Comparison of ENCODE assay signal across 27 cellular contexts in genomic region chr14:51942971-51943370, GRCh38. TPM values are rescaled to one million over a fixed set of nuclear protein-coding genes. Genes with fewer than 3 reads are reported as not detected.
DNase-seq lines count a peak whose midpoint lies in the region; ATAC-seq and TF ChIP-seq lines count a peak whose summit lies in the region.
"Had no signal": no experiment of that assay in that cellular context is flagged by ENCODE, and none has a peak within 500 bp of the region (broad histone marks: within the 10 kb centered on the region; RNA-seq: fewer than 3 reads in every experiment).

No MANE protein-coding gene starts in this region.

- TF ChIP-seq CTCF in stomach (IDR thresholded peaks at IDR 0.05): no peak

- no peaks in the 10 kb centered on the region for H3K27me3 Mint-ChIP-seq in activated CD4-positive, alpha-beta T cell treated with anti-CD3 and anti-CD28 coated beads, Interleukin-2, amount 10 ng/mL, durations not matched to agents 24 days and 14 days
- H3K27me3 Mint-ChIP-seq in activated naive CD4-positive, alpha-beta T cell treated with anti-CD3 and anti-CD28 coated beads, Interleukin-2, amount 50 U/mL, for 24 hours: no peaks in the 10 kb centered on the region
- no peaks in the 10 kb centered on the region for H3K27me3 Mint-ChIP-seq in effector memory CD8-positive, alpha-beta T cell

- H3K27ac ChIP-seq in stomach: no peak overlapping the region
- H3K27ac ChIP-seq: PC-9, SJCRH30 had no signal

- DNase-seq in activated CD4-positive, alpha-beta T cell treated with anti-CD3 and anti-CD28 coated beads, Interleukin-2, amount 10 ng/mL, durations not matched to agents 24 days and 14 days: no peak
- DNase-seq in activated CD4-positive, alpha-beta T cell treated with anti-CD3 and anti-CD28 coated beads, Interleukin-2, amount 50 U/mL, for 48 hours: no peak
- DNase-seq in activated naive CD4-positive, alpha-beta T cell treated with anti-CD3 and anti-CD28 coated beads, Interleukin-2, amount 50 U/mL, for 16 hours: no peak
- DNase-seq in effector memory CD8-positive, alpha-beta T cell: no peak
- no peak for DNase-seq in stimulated activated effector memory CD8-positive, alpha-beta T cell treated with anti-CD3 and anti-CD28 coated beads, Interleukin-12 subunit alpha, Interleukin-12 subunit beta, amount 100 ng/mL, for 72 hours (ENCODE audit: low spot score in 2 of 2)
- DNase-seq in stomach: no peak
- DNase-seq: 8988T, ACHN, Caco-2, DMS 273 treated with DMSO at 0.1 percent for 48 hours, DMS79, EL, GDM1, H9, KBM-7, MG63, NCI-H1105 treated with DMSO at 0.1 percent for 48 hours, NCI-H2029 treated with DMSO at 0.1 percent for 48 hours, NCI-H2227 treated with DMSO at 0.1 percent for 48 hours, NCI-H526 treated with DMSO at 0.1 percent for 48 hours, PC-9, SJCRH30 had no signal

- no peak for TF ChIP-seq EP300 in stomach (IDR thresholded peaks at IDR 0.05)

- no peak for TF ChIP-seq POLR2A in stomach (IDR thresholded peaks at IDR 0.05)

- peaks cover 0 to 3% (median 1%) of the 10 kb centered on the region in 4 donors for H3K9me3 ChIP-seq in stomach
- H3K9me3 ChIP-seq: Caco-2, MG63, SJCRH30 had no signal

- peaks cover 28% of the 10 kb centered on the region for H3K4me1 Mint-ChIP-seq in activated CD4-positive, alpha-beta T cell treated with anti-CD3 and anti-CD28 coated beads, Interleukin-2, amount 10 ng/mL, durations not matched to agents 24 days and 14 days
- peaks cover 58% of the 10 kb centered on the region for H3K4me1 Mint-ChIP-seq in activated naive CD4-positive, alpha-beta T cell treated with anti-CD3 and anti-CD28 coated beads, Interleukin-2, amount 50 U/mL, for 24 hours
- H3K4me1 Mint-ChIP-seq in effector memory CD8-positive, alpha-beta T cell (ENCODE audit: low read depth in 2 of 2): peaks cover 42 to 75% of the 10 kb centered on the region in 2 donors
- H3K4me1 Mint-ChIP-seq in stimulated activated effector memory CD8-positive, alpha-beta T cell treated with anti-CD3 and anti-CD28 coated beads, Interleukin-12 subunit alpha, Interleukin-12 subunit beta, amount 100 ng/mL, for 72 hours: peaks cover 69% of the 10 kb centered on the region

- ATAC-seq in effector memory CD8-positive, alpha-beta T cell (replicated peaks): peak; percentile 37
- peak; percentile 92 for ATAC-seq in stimulated activated effector memory CD8-positive, alpha-beta T cell treated with anti-CD3 and anti-CD28 coated beads, Interleukin-12 subunit alpha, Interleukin-12 subunit beta, amount 100 ng/mL, for 72 hours
- ATAC-seq in HG02588 (IDR thresholded peaks at IDR 0.05; ENCODE audit: unreplicated experiment): no peak
- ATAC-seq: GM12878, GM23338, Right ventricle myocardium inferior had no signal

- H3K27me3 ChIP-seq in stomach: no peaks in the 10 kb centered on the region
- H3K27me3 ChIP-seq: MG63 had no signal

- H3K9me3 Mint-ChIP-seq in activated CD4-positive, alpha-beta T cell treated with anti-CD3 and anti-CD28 coated beads, Interleukin-2, amount 10 ng/mL, durations not matched to agents 24 days and 14 days: peaks cover 11% of the 10 kb centered on the region
- peaks cover 15% of the 10 kb centered on the region for H3K9me3 Mint-ChIP-seq in activated naive CD4-positive, alpha-beta T cell treated with anti-CD3 and anti-CD28 coated beads, Interleukin-2, amount 50 U/mL, for 24 hours
- no peaks in the 10 kb centered on the region for H3K9me3 Mint-ChIP-seq in effector memory CD8-positive, alpha-beta T cell
- H3K9me3 Mint-ChIP-seq in stimulated activated effector memory CD8-positive, alpha-beta T cell treated with anti-CD3 and anti-CD28 coated beads, Interleukin-12 subunit alpha, Interleukin-12 subunit beta, amount 100 ng/mL, for 72 hours: no peaks in the 10 kb centered on the region
- H3K9me3 Mint-ChIP-seq: GM23338 had no signal

- peaks cover 69% of the 10 kb centered on the region for H3K36me3 Mint-ChIP-seq in activated CD4-positive, alpha-beta T cell treated with anti-CD3 and anti-CD28 coated beads, Interleukin-2, amount 10 ng/mL, durations not matched to agents 24 days and 14 days (ENCODE audit: low read depth)
- peaks cover 41% of the 10 kb centered on the region for H3K36me3 Mint-ChIP-seq in activated naive CD4-positive, alpha-beta T cell treated with anti-CD3 and anti-CD28 coated beads, Interleukin-2, amount 50 U/mL, for 24 hours
- H3K36me3 Mint-ChIP-seq in effector memory CD8-positive, alpha-beta T cell (ENCODE audit: insufficient read depth): peaks cover 28% of the 10 kb centered on the region
- H3K36me3 Mint-ChIP-seq in stimulated activated effector memory CD8-positive, alpha-beta T cell treated with anti-CD3 and anti-CD28 coated beads, Interleukin-12 subunit alpha, Interleukin-12 subunit beta, amount 100 ng/mL, for 72 hours: peaks cover 46% of the 10 kb centered on the region

- H3K4me3 Mint-ChIP-seq in activated CD4-positive, alpha-beta T cell treated with anti-CD3 and anti-CD28 coated beads, Interleukin-2, amount 10 ng/mL, durations not matched to agents 24 days and 14 days: no peak overlapping the region
- H3K4me3 Mint-ChIP-seq in activated naive CD4-positive, alpha-beta T cell treated with anti-CD3 and anti-CD28 coated beads, Interleukin-2, amount 50 U/mL, for 24 hours: no peak overlapping the region
- H3K4me3 Mint-ChIP-seq in effector memory CD8-positive, alpha-beta T cell: no peak overlapping the region
- H3K4me3 Mint-ChIP-seq in stimulated activated effector memory CD8-positive, alpha-beta T cell treated with anti-CD3 and anti-CD28 coated beads, Interleukin-12 subunit alpha, Interleukin-12 subunit beta, amount 100 ng/mL, for 72 hours: peak overlapping the region; percentile 7
- H3K4me3 Mint-ChIP-seq: GM23338, H9 had no signal

- H3K4me3 ChIP-seq in stomach: no peak overlapping the region
- H3K4me3 ChIP-seq: GM12878, GM23338, MG63, PC-9, SJCRH30 had no signal

- intact Hi-C loops in activated CD4-positive, alpha-beta T cell treated with anti-CD3 and anti-CD28 coated beads, Interleukin-2, amount 10 ng/mL, durations not matched to agents 24 days and 14 days (cut with micrococcal nuclease): no loop called here
- intact Hi-C loops in stomach (cut with DNase I; ENCODE audit: low total_unique reads): no loop called here

- 83 to 97% (median 84%) methylated on average over 2 of the region's 2 CpGs for WGBS in stomach, 5 donors

- no peaks in the 10 kb centered on the region for H3K36me3 ChIP-seq in stomach
- H3K36me3 ChIP-seq: MG63, SJCRH30 had no signal

- no peaks in the 10 kb centered on the region for H3K4me1 ChIP-seq in stomach
- H3K4me1 ChIP-seq: Caco-2, SJCRH30 had no signal

- peak overlapping the region; percentile 34 for H3K27ac Mint-ChIP-seq in activated CD4-positive, alpha-beta T cell treated with anti-CD3 and anti-CD28 coated beads, Interleukin-2, amount 10 ng/mL, durations not matched to agents 24 days and 14 days
- peak overlapping the region; percentile 55 for H3K27ac Mint-ChIP-seq in activated naive CD4-positive, alpha-beta T cell treated with anti-CD3 and anti-CD28 coated beads, Interleukin-2, amount 50 U/mL, for 24 hours
- H3K27ac Mint-ChIP-seq in effector memory CD8-positive, alpha-beta T cell: peak overlapping the region; percentile 66 to 89
- H3K27ac Mint-ChIP-seq in stimulated activated effector memory CD8-positive, alpha-beta T cell treated with anti-CD3 and anti-CD28 coated beads, Interleukin-12 subunit alpha, Interleukin-12 subunit beta, amount 100 ng/mL, for 72 hours: peak overlapping the region; percentile 61
- H3K27ac Mint-ChIP-seq: GM23338, H9 had no signal

RNA-seq across cellular contexts. Expression of gene RTRAF, which starts 46.4 kb away (rescaled TPM):
- total RNA-seq in activated CD4-positive, alpha-beta T cell treated with anti-CD3 and anti-CD28 coated beads, Interleukin-2, amount 10 ng/mL, durations not matched to agents 24 days and 14 days: 226 and 229 TPM in 2 replicates
- total RNA-seq in stomach: 100 to 1,000 TPM in 2 of 5 donors, 10 to 100 TPM in 2, 1 to 10 TPM in 1; 4.9 to 196 (median 72.0) TPM
- polyA plus RNA-seq in stomach: 100 to 1,000 TPM; 142 to 202 (median 171) TPM
